8 cellular contexts compared by ENCODE assay signal in the genomic region with DNA sequence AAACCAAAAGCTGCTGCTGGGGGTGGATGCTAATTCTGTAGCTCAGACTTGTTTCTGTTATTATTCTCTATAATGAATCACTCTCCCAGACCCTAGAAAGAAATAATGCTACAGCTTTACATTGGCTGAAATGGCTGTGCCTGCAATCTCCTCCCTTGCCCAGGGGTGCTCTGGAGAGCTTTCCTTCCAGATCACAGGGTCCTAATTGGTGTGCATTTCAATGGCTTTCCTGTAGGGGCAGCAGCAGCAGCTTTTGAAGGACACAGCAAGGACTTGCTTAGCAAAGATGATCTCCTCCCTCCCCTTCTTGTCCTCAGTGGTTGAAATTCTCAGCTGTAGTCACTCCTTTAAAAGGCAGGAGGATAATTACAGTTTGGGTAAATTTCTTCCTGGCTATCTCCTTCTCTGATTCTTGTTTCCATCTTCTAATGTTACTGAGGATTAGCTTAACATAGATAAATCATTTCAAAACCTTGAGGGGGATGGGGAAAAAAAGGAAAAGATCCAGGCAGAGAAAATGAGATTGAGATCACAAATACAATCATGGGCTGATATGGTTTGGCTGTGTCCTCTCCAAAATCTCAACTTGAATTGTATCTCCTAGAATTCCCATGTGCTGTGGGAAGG.
A peak's percentile ranks its signal among the peaks of the same experiment; 100 is the strongest.
DNase-seq lines count a peak whose midpoint lies in the region; ATAC-seq and TF ChIP-seq lines count a peak whose summit lies in the region.

No MANE protein-coding gene starts in this region.

- peaks cover 2% of the 10 kb centered on the region for H3K9me3 Mint-ChIP-seq in stimulated activated effector memory CD8-positive, alpha-beta T cell treated with anti-CD3 and anti-CD28 coated beads, Interleukin-12 subunit alpha, Interleukin-12 subunit beta, amount 100 ng/mL, for 72 hours

- H3K9me3 ChIP-seq in SJSA1 (replicated peaks), result no peaks in the 10 kb centered on the region

- H3K4me3 ChIP-seq in SJSA1 (no peak overlapping the region), fibroblast of the aortic adventitia (ENCODE audit: low read depth, low read length) (no peak overlapping the region)

- TF ChIP-seq CTCF in fibroblast of the aortic adventitia (IDR thresholded peaks at IDR 0.05; ENCODE audit: insufficient read depth, low read length), result peak; percentile 54
- no peak for TF ChIP-seq CTCF in omental fat pad (IDR thresholded peaks at IDR 0.05)

- H3K36me3 ChIP-seq in SJSA1, result no peaks in the 10 kb centered on the region

- no peaks in the 10 kb centered on the region for H3K36me3 Mint-ChIP-seq in stimulated activated effector memory CD8-positive, alpha-beta T cell treated with anti-CD3 and anti-CD28 coated beads, Interleukin-12 subunit alpha, Interleukin-12 subunit beta, amount 100 ng/mL, for 72 hours

- H3K4me3 Mint-ChIP-seq in stimulated activated effector memory CD8-positive, alpha-beta T cell treated with anti-CD3 and anti-CD28 coated beads, Interleukin-12 subunit alpha, Interleukin-12 subunit beta, amount 100 ng/mL, for 72 hours, result no peak overlapping the region

- peaks cover 34% of the 10 kb centered on the region for H3K4me1 ChIP-seq in SJSA1 (replicated peaks)

- no peaks in the 10 kb centered on the region for H3K4me1 Mint-ChIP-seq in stimulated activated effector memory CD8-positive, alpha-beta T cell treated with anti-CD3 and anti-CD28 coated beads, Interleukin-12 subunit alpha, Interleukin-12 subunit beta, amount 100 ng/mL, for 72 hours

- H3K27ac Mint-ChIP-seq in stimulated activated effector memory CD8-positive, alpha-beta T cell treated with anti-CD3 and anti-CD28 coated beads, Interleukin-12 subunit alpha, Interleukin-12 subunit beta, amount 100 ng/mL, for 72 hours, result no peak overlapping the region

- H3K27me3 ChIP-seq in SJSA1 (replicated peaks), result no peaks in the 10 kb centered on the region

- ATAC-seq in GM21447 (IDR thresholded peaks at IDR 0.05; ENCODE audit: unreplicated experiment) (peak; percentile 88), HG03565 (IDR thresholded peaks at IDR 0.05; ENCODE audit: unreplicated experiment) (peak; percentile 94), omental fat pad (ENCODE audit: low FRiP score) (no peak)
- peak; percentile 47 for ATAC-seq in stimulated activated effector memory CD8-positive, alpha-beta T cell treated with anti-CD3 and anti-CD28 coated beads, Interleukin-12 subunit alpha, Interleukin-12 subunit beta, amount 100 ng/mL, for 72 hours

- no peak overlapping the region for H3K27ac ChIP-seq in SJSA1

- DNase-seq in SIG-M5 treated with dmso at 0.1 percent for 504 hours (lab: John Stamatoyannopoulos, UW; ENCODE audit: unreplicated experiment), result peak; percentile 23
- no peak for DNase-seq in SIG-M5 (lab: John Stamatoyannopoulos, UW)
- peak; percentile 59 to 62 for DNase-seq in SJSA1 (ENCODE audit: low read depth in 1 of 2, low spot score in 2 of 2)
- DNase-seq in fibroblast of the aortic adventitia (ENCODE audit: low read depth), result peak; percentile 14
- DNase-seq in stimulated activated effector memory CD8-positive, alpha-beta T cell treated with anti-CD3 and anti-CD28 coated beads, Interleukin-12 subunit alpha, Interleukin-12 subunit beta, amount 100 ng/mL, for 72 hours (ENCODE audit: low spot score in 2 of 2), result no peak
- no peak for DNase-seq in omental fat pad (ENCODE audit: low spot score)

Comparison
In these comparisons a context has a peak if more than half of its experiments do, and no peak if none do; other contexts are left out.
1. DNase-seq: peak in SIG-M5 treated with dmso at 0.1 percent for 504 hours (single experiment), SJSA1 (2 of 2) and fibroblast of the aortic adventitia (single experiment); none in SIG-M5 (single experiment), stimulated activated effector memory CD8-positive, alpha-beta T cell treated with anti-CD3 and anti-CD28 coated beads, Interleukin-12 subunit alpha, Interleukin-12 subunit beta, amount 100 ng/mL, for 72 hours (0 of 2) and omental fat pad (single experiment).